23 cellular contexts compared by ENCODE assay signal in genomic region chr7:94400022-94400421, GRCh38. TPM values are rescaled to one million over a fixed set of nuclear protein-coding genes. Genes with fewer than 3 reads are reported as not detected.
DNase-seq lines count a peak whose midpoint lies in the region; ATAC-seq and TF ChIP-seq lines count a peak whose summit lies in the region.
"Had no signal": no experiment of that assay in that cellular context is flagged by ENCODE, and none has a peak within 500 bp of the region (broad histone marks: within the 10 kb centered on the region; RNA-seq: fewer than 3 reads in every experiment).

No MANE protein-coding gene starts in this region.

- peak overlapping the region in 2 of 5 experiments; percentile 50 to 75 for H3K27ac Mint-ChIP-seq in brain
- H3K27ac Mint-ChIP-seq: IgD-negative memory B cell had no signal

- TF ChIP-seq EP300 in gastroesophageal sphincter (IDR thresholded peaks at IDR 0.05): no peak

- peaks cover 98% of the 10 kb centered on the region for H3K36me3 ChIP-seq in GM23248 (ENCODE audit: low read depth)
- peaks cover 30 to 65% of the 10 kb centered on the region in 2 donors for H3K36me3 ChIP-seq in gastroesophageal sphincter
- H3K36me3 ChIP-seq: BE2C, right lobe of liver had no signal

- H2AFZ ChIP-seq in GM23248: no peak overlapping the region

- H3K9me3 Mint-ChIP-seq in brain: no peaks in the 10 kb centered on the region
- H3K9me3 Mint-ChIP-seq: IgD-negative memory B cell had no signal

- no peaks in the 10 kb centered on the region for H3K9me2 ChIP-seq in GM23248 (ENCODE audit: insufficient read depth)

- H3K27me3 ChIP-seq in GM23248 (replicated peaks; ENCODE audit: insufficient read depth) (no peaks in the 10 kb centered on the region), gastroesophageal sphincter (no peaks in the 10 kb centered on the region)
- H3K27me3 ChIP-seq: right lobe of liver had no signal

- peak overlapping the region in 3 of 5 experiments; percentile 57 to 84 (median 57) for H3K4me3 Mint-ChIP-seq in brain
- H3K4me3 Mint-ChIP-seq: IgD-negative memory B cell had no signal

- peaks cover 38% of the 10 kb centered on the region for H3K4me1 Mint-ChIP-seq in brain

- peaks cover 3% of the 10 kb centered on the region for H3K27me3 Mint-ChIP-seq in brain

- peak; percentile 36 for DNase-seq in GM23248
- no peak for DNase-seq in cerebellum (ENCODE audit: low spot score)
- no peak for DNase-seq in DMS53 (lab: John Stamatoyannopoulos, UW)
- DNase-seq: activated CD4-positive, CD25-positive, alpha-beta regulatory T cell treated with anti-CD3 and anti-CD28 coated beads, Interleukin-2, amount 50 U/mL, for 72 hours; activated effector memory CD4-positive, alpha-beta T cell treated with Interleukin-2 at 50 U/mL for 16 hours; BE2C; Calu3; cortex of kidney; midbrain; NCI-H2081; NCI-H748 treated with DMSO at 0.1 percent for 48 hours; nucleus accumbens; PC-9; right lobe of liver; stimulated activated CD4-positive, alpha-beta T cell treated with anti-CD3 and anti-CD28 coated beads, Interleukin-2, amount 100 ng/mL, for 48 hours; T1000 had no signal

- H3K4me1 ChIP-seq in GM23248 (ENCODE audit: insufficient read depth) (peaks cover 37% of the 10 kb centered on the region), gastroesophageal sphincter (peaks cover 0 to 74% (median 20%) of the 10 kb centered on the region in 3 donors)
- H3K4me1 ChIP-seq: BE2C, right lobe of liver had no signal

- ATAC-seq in gastroesophageal sphincter (no peak), GM19328 (IDR thresholded peaks at IDR 0.05; ENCODE audit: unreplicated experiment) (no peak), GM21786 (IDR thresholded peaks at IDR 0.05; ENCODE audit: unreplicated experiment) (no peak)
- ATAC-seq: right lobe of liver had no signal

- no peak for TF ChIP-seq CTCF in brain (conservative IDR thresholded peaks at IDR 0.05)
- no peak for TF ChIP-seq CTCF in gastroesophageal sphincter (IDR thresholded peaks at IDR 0.05)

- H3K79me2 ChIP-seq in GM23248 (ENCODE audit: insufficient read depth): peaks cover 100% of the 10 kb centered on the region

- H3K9me3 ChIP-seq in GM23248 (ENCODE audit: low read depth) (no peaks in the 10 kb centered on the region), gastroesophageal sphincter (no peaks in the 10 kb centered on the region)
- H3K9me3 ChIP-seq: BE2C, right lobe of liver had no signal

- peaks cover 11% of the 10 kb centered on the region for H3K36me3 Mint-ChIP-seq in brain
- H3K36me3 Mint-ChIP-seq: IgD-negative memory B cell had no signal

- H3K27ac ChIP-seq in GM23248 (peak overlapping the region; percentile 100), gastroesophageal sphincter (peak overlapping the region in 3 of 4 donors; percentile 54 to 94 (median 55)), skin epidermis (peak overlapping the region in 12 of 21 experiments; percentile 1 to 91 (median 53))
- H3K27ac ChIP-seq: epithelial cell of prostate, PC-9, right lobe of liver had no signal

- in situ Hi-C loops in GM23248 (cut with MboI): no loop called here

- H3K4me3 ChIP-seq in GM23248 (peak overlapping the region; percentile 99), gastroesophageal sphincter (peak overlapping the region in 1 of 2 donors; percentile 16), skin epidermis (peak overlapping the region in 6 of 7 experiments; percentile 1 to 48 (median 20))
- H3K4me3 ChIP-seq: PC-9, right lobe of liver had no signal

- peak overlapping the region; percentile 100 for H3K9ac ChIP-seq in GM23248

- peaks cover 94% of the 10 kb centered on the region for H3F3A ChIP-seq in GM23248 (ENCODE audit: insufficient read depth)

- H4K20me1 ChIP-seq in GM23248 (ENCODE audit: insufficient read depth): no peaks in the 10 kb centered on the region

- peak overlapping the region; percentile 98 for H3K4me2 ChIP-seq in GM23248 (ENCODE audit: unreplicated experiment)

- TF ChIP-seq POLR2A in gastroesophageal sphincter (IDR thresholded peaks at IDR 0.05): no peak

- WGBS in GM23248 (ENCODE audit: low coverage in 1 of 2, low lambda C conversion rate in 2 of 2, missing lambda C conversion rate in 2 of 2), 2 experiments: 0 to 5% methylated on average over 2 of the region's 2 CpGs
- WGBS in gastroesophageal sphincter (ENCODE audit: low coverage in 1 of 2), 2 donors: 37 to 69% methylated on average over 2 of the region's 2 CpGs

RNA-seq across cellular contexts. Expression of gene COL1A2, which starts 5.3 kb away (rescaled TPM):
- total RNA-seq in GM23248 (2014; rRNA removed; shearing (Covaris generic)): 10,930 and 11,288 TPM in 2 replicates
- polyA plus RNA-seq in GM23248 (2016; fragmentation: Nextera tagmentation; extraction: Ambion mirVana) (9,779 and 9,902 TPM in 2 replicates), brain (ENCODE audit: insufficient read depth, low read depth, low replicate concordance) (36.7 TPM)
- total RNA-seq in gastroesophageal sphincter (100 to 1,000 TPM; 203 to 686 (median 311) TPM), cerebellum (233 TPM)
- total RNA-seq: Calu3, PC-9 had no signal
- polyA plus RNA-seq: IgD-negative memory B cell had no signal

Comparison
In these comparisons a context has a peak if more than half of its experiments do, and no peak if none do; other contexts are left out.
1. RNA of gene COL1A2, which starts 5.3 kb away (total RNA-seq): 10,930 to 11,288 TPM in GM23248; 203 to 686 TPM in gastroesophageal sphincter and 233 TPM in cerebellum (single experiment); every median in the first group is over 10 times any median in the second.
2. Peak in every context shown above with its lines, with median percentiles within 50 percentile points of each other: H3K27ac ChIP-seq.